Comparison of ENCODE assay signal across 25 cellular contexts in genomic region chr10:116668446-116668845, GRCh38. TPM values are rescaled to one million over a fixed set of nuclear protein-coding genes. Genes with fewer than 3 reads are reported as not detected.
"Had no signal": no experiment of that assay in that cellular context is flagged by ENCODE, and none has a peak within 500 bp of the region (broad histone marks: within the 10 kb centered on the region; RNA-seq: fewer than 3 reads in every experiment).

No MANE protein-coding gene starts in this region.

- DNase-seq: KBM-7, MV-4-11, NCI-H1048, NCI-H1105, NCI-H1417 treated with DMSO at 0.1 percent for 48 hours, NCI-H146, NCI-H1694 treated with DMSO at 0.1 percent for 48 hours, NCI-H1930, NCI-H2081, NCI-H2107, NCI-H226, NCI-H446, NCI-H510A, NCI-H524 treated with DMSO at 0.1 percent for 48 hours, NCI-H69, NCI-H774, Right ventricle myocardium superior, RPMI8226, SIG-M5 had no signal

- H3K9me3 ChIP-seq: SJSA1 had no signal

- H3K4me3 ChIP-seq: SJSA1, SK-N-MC had no signal

- H3K27ac ChIP-seq: HL-60, SJSA1, SK-N-MC had no signal

- H3K36me3 ChIP-seq: SJSA1 had no signal

- H3K4me1 ChIP-seq: SJSA1 had no signal

RNA-seq across cellular contexts. Expression of gene PNLIPRP2, which starts 47.7 kb away (rescaled TPM):
- total RNA-seq: HT-29, LHCN-M2, MCF 10A, Right ventricle myocardium superior, SJSA1 had no signal
